Comparison of ENCODE assay signal across 13 cellular contexts in the genomic region with DNA sequence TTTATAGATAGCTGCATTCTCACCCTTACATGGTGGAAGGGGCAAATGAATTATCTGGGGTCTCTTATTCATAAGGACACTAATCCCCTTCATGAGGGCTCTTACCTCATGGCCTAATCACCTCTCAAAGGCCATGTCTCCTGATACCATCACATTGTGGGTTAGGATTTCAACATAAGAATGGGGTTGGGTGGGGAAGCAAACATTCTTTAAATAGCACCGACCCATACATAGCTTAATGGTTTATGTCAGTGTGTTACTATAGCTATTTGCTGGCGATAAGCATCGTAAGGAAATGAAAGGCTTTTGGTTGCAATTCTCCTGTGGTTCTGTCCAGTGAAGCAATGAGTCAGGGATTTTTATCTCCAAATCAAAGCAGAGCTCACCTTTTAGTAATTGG. TPM values are rescaled to one million over a fixed set of nuclear protein-coding genes. Genes with fewer than 3 reads are reported as not detected.
DNase-seq lines count a peak whose midpoint lies in the region; ATAC-seq and TF ChIP-seq lines count a peak whose summit lies in the region.
"Had no signal": no experiment of that assay in that cellular context is flagged by ENCODE, and none has a peak within 500 bp of the region (broad histone marks: within the 10 kb centered on the region; RNA-seq: fewer than 3 reads in every experiment).

No MANE protein-coding gene starts in this region.

- H3K27ac ChIP-seq in RWPE1 (no peak overlapping the region), body of pancreas (no peak overlapping the region), WERI-Rb-1 (no peak overlapping the region)
- H3K27ac ChIP-seq: heart left ventricle had no signal

- H3K27me3 ChIP-seq in body of pancreas (no peaks in the 10 kb centered on the region), WERI-Rb-1 (ENCODE audit: insufficient read depth, low read depth, severe bottlenecking) (no peaks in the 10 kb centered on the region)
- H3K27me3 ChIP-seq: heart left ventricle had no signal

- TF ChIP-seq CTCF in RWPE1 (conservative IDR thresholded peaks at IDR 0.05; ENCODE audit: low read depth) (no peak), foreskin fibroblast (IDR thresholded peaks at IDR 0.05; ENCODE audit: low read depth, low read length) (no peak), type B pancreatic cell (conservative IDR thresholded peaks at IDR 0.05) (no peak), body of pancreas (IDR thresholded peaks at IDR 0.05) (no peak), WERI-Rb-1 (IDR thresholded peaks at IDR 0.05; ENCODE audit: low read depth, low read length) (no peak)

- peaks cover 4% of the 10 kb centered on the region for H3K36me3 Mint-ChIP-seq in type B pancreatic cell

- H3K4me3 ChIP-seq in foreskin fibroblast (ENCODE audit: low read depth in 1 of 2, low read length in 2 of 2) (no peak overlapping the region), body of pancreas (no peak overlapping the region), WERI-Rb-1 (ENCODE audit: low read depth, low read length) (no peak overlapping the region)
- H3K4me3 ChIP-seq: heart left ventricle had no signal

- POLR2A ChIA-PET in RWPE1 (lab: Yijun Ruan, JAX; ENCODE audit: low non-redundant PET): no interaction called here

- H3K4me1 Mint-ChIP-seq in type B pancreatic cell (ENCODE audit: unreplicated experiment): peaks cover 4% of the 10 kb centered on the region

- peak overlapping the region; percentile 89 for H3K27ac Mint-ChIP-seq in type B pancreatic cell

- DNase-seq in SKM-1 treated with dmso at 0.1 percent for 144 hours (lab: John Stamatoyannopoulos, UW; ENCODE audit: unreplicated experiment): peak; percentile 39
- no peak for DNase-seq in SKM-1 (lab: John Stamatoyannopoulos, UW; ENCODE audit: unreplicated experiment)
- peak; percentile 44 for DNase-seq in RWPE1 (ENCODE audit: low spot score)
- DNase-seq in foreskin fibroblast: peak; percentile 38 to 63
- DNase-seq in type B pancreatic cell (ENCODE audit: extremely low spot score, unreplicated experiment): no peak
- DNase-seq in stimulated activated CD4-positive, alpha-beta T cell treated with anti-CD3 and anti-CD28 coated beads, Interleukin-4, amount 100 ng/mL, for 24 hours: no peak
- DNase-seq in body of pancreas: no peak
- no peak for DNase-seq in WERI-Rb-1
- DNase-seq: ACHN, caudate nucleus, heart left ventricle, NCI-H2029, SHP77 treated with DMSO at 0.1 percent for 48 hours had no signal

- no peak for ATAC-seq in body of pancreas
- ATAC-seq: heart left ventricle had no signal

- H3K27me3 Mint-ChIP-seq in type B pancreatic cell: no peaks in the 10 kb centered on the region

- no peaks in the 10 kb centered on the region for H3K4me1 ChIP-seq in body of pancreas

- intact Hi-C loops in body of pancreas (cut with DNase I): no loop called here

- 79 to 88% methylated on average over 3 of the region's 3 CpGs for WGBS in body of pancreas, 2 donors

- no peaks in the 10 kb centered on the region for H3K9me3 ChIP-seq in body of pancreas
- H3K9me3 ChIP-seq in WERI-Rb-1 (ENCODE audit: severe bottlenecking): no peaks in the 10 kb centered on the region
- H3K9me3 ChIP-seq: heart left ventricle had no signal

- H3K36me3 ChIP-seq in body of pancreas (replicated peaks in 1 of 2; ENCODE audit: insufficient read depth in 1 of 2, low read depth in 2 of 2) (no peaks in the 10 kb centered on the region), WERI-Rb-1 (no peaks in the 10 kb centered on the region)
- H3K36me3 ChIP-seq: heart left ventricle had no signal

- CTCF ChIA-PET in RWPE1 (lab: Yijun Ruan, JAX): interaction anchor here (0.6 kb wide), 1 partner anchor 490 kb away, joined by 3 read pairs; no protein-coding TSS in a partner anchor

- no peak for TF ChIP-seq POLR2A in body of pancreas (IDR thresholded peaks at IDR 0.05)

- no peak overlapping the region for H3K4me3 Mint-ChIP-seq in type B pancreatic cell

- peaks cover 4% of the 10 kb centered on the region for H3K9me3 Mint-ChIP-seq in type B pancreatic cell

RNA-seq across cellular contexts. Expression of a gene that starts 57.3 kb away (rescaled TPM):
- 11.9 and 25.0 TPM in 2 replicates for total RNA-seq in type B pancreatic cell (ENCODE audit: low replicate concordance)
- total RNA-seq in body of pancreas: 1 to 10 TPM; 5.9 to 8.3 TPM

Comparison
In these comparisons a context has a peak if more than half of its experiments do, and no peak if none do; other contexts are left out.
1. DNase-seq: peak in SKM-1 treated with dmso at 0.1 percent for 144 hours (single experiment), RWPE1 (single experiment) and foreskin fibroblast (2 of 2); none in SKM-1 (single experiment), type B pancreatic cell (single experiment), stimulated activated CD4-positive, alpha-beta T cell treated with anti-CD3 and anti-CD28 coated beads, Interleukin-4, amount 100 ng/mL, for 24 hours (single experiment), body of pancreas (0 of 4) and WERI-Rb-1 (single experiment).